Comparison of ENCODE assay signal across 15 cellular contexts in genomic region chr22:45526263-45526662, GRCh38.
"Had no signal": no experiment of that assay in that cellular context is flagged by ENCODE, and none has a peak within 500 bp of the region (broad histone marks: within the 10 kb centered on the region; RNA-seq: fewer than 3 reads in every experiment).

No MANE protein-coding gene starts in this region.

- H3K4me2 ChIP-seq: hepatocyte, SK-N-SH, smooth muscle cell had no signal

- H3K4me3 ChIP-seq: colonic mucosa, gastrocnemius medialis, hepatocyte, pancreas, smooth muscle cell had no signal

- H3K36me3 Mint-ChIP-seq: stimulated activated effector memory CD8-positive, alpha-beta T cell treated with anti-CD3 and anti-CD28 coated beads, Interleukin-12 subunit alpha, Interleukin-12 subunit beta, amount 100 ng/mL, for 72 hours had no signal

- DNase-seq: activated CD4-positive, alpha-beta T cell treated with anti-CD3 and anti-CD28 coated beads for 4 hours; activated CD8-positive, alpha-beta memory T cell treated with anti-CD3 and anti-CD28 coated beads, Interleukin-2, amount 50 U/mL, for 4 hours; activated CD8-positive, alpha-beta T cell treated with anti-CD3 and anti-CD28 coated beads for 36 hours; activated naive CD4-positive, alpha-beta T cell; colonic mucosa; gastrocnemius medialis; left ventricle myocardium superior; pancreas; SK-N-SH; substantia nigra; T-helper 1 cell had no signal

- H3K27me3 ChIP-seq: colonic mucosa, gastrocnemius medialis, hepatocyte, pancreas had no signal

- H3K27ac ChIP-seq: colonic mucosa, gastrocnemius medialis, hepatocyte, pancreas had no signal

- H3K4me1 ChIP-seq: colonic mucosa, gastrocnemius medialis, pancreas had no signal

- H3K36me3 ChIP-seq: colonic mucosa, gastrocnemius medialis, pancreas had no signal

- H3K9me3 Mint-ChIP-seq: activated CD8-positive, alpha-beta T cell treated with anti-CD3 and anti-CD28 coated beads for 36 hours; neural crest cell; stimulated activated effector memory CD8-positive, alpha-beta T cell treated with anti-CD3 and anti-CD28 coated beads, Interleukin-12 subunit alpha, Interleukin-12 subunit beta, amount 100 ng/mL, for 72 hours had no signal

- H3K4me1 Mint-ChIP-seq: neural crest cell; stimulated activated effector memory CD8-positive, alpha-beta T cell treated with anti-CD3 and anti-CD28 coated beads, Interleukin-12 subunit alpha, Interleukin-12 subunit beta, amount 100 ng/mL, for 72 hours had no signal

- ATAC-seq: activated CD8-positive, alpha-beta T cell treated with anti-CD3 and anti-CD28 coated beads for 36 hours; left ventricle myocardium superior; pancreas; stimulated activated effector memory CD8-positive, alpha-beta T cell treated with anti-CD3 and anti-CD28 coated beads, Interleukin-12 subunit alpha, Interleukin-12 subunit beta, amount 100 ng/mL, for 72 hours had no signal

- H3K27me3 Mint-ChIP-seq: activated CD8-positive, alpha-beta T cell treated with anti-CD3 and anti-CD28 coated beads for 36 hours had no signal

- H2AFZ ChIP-seq: hepatocyte had no signal

- H3K9me3 ChIP-seq: colonic mucosa, gastrocnemius medialis, pancreas, SK-N-SH had no signal

- H3K4me3 Mint-ChIP-seq: activated CD8-positive, alpha-beta T cell treated with anti-CD3 and anti-CD28 coated beads for 36 hours; neural crest cell; stimulated activated effector memory CD8-positive, alpha-beta T cell treated with anti-CD3 and anti-CD28 coated beads, Interleukin-12 subunit alpha, Interleukin-12 subunit beta, amount 100 ng/mL, for 72 hours had no signal

- H3K9ac ChIP-seq: SK-N-SH had no signal

- H3K27ac Mint-ChIP-seq: activated CD8-positive, alpha-beta T cell treated with anti-CD3 and anti-CD28 coated beads for 36 hours; stimulated activated effector memory CD8-positive, alpha-beta T cell treated with anti-CD3 and anti-CD28 coated beads, Interleukin-12 subunit alpha, Interleukin-12 subunit beta, amount 100 ng/mL, for 72 hours had no signal

- H3K79me2 ChIP-seq: hepatocyte had no signal
